8 cellular contexts compared by ENCODE assay signal in genomic region chr2:230793573-230794359, GRCh38.
DNase-seq lines count a peak whose midpoint lies in the region; ATAC-seq and TF ChIP-seq lines count a peak whose summit lies in the region.

No MANE protein-coding gene starts in this region.

- no peak for TF ChIP-seq CTCF in epithelial cell of esophagus (IDR thresholded peaks at IDR 0.05; ENCODE audit: insufficient read depth, low read depth, low read length, missing control alignments)
- TF ChIP-seq CTCF in neural crest cell (conservative IDR thresholded peaks at IDR 0.05): no peak

- ATAC-seq in GM19035 (IDR thresholded peaks at IDR 0.05; ENCODE audit: unreplicated experiment): peak; percentile 81
- peak; percentile 95 for ATAC-seq in activated CD8-positive, alpha-beta memory T cell treated with anti-CD3 and anti-CD28 coated beads, Interleukin-2, amount 10 ng/mL, durations not matched to agents 7 days and 5 days
- ATAC-seq in stimulated activated naive CD8-positive, alpha-beta T cell treated with anti-CD3 and anti-CD28 coated beads, Interleukin-15, Interleukin-2, amounts not matched to agents 100 U/mL and 50 U/mL, for 24 hours: peak; percentile 94

- H3K4me1 Mint-ChIP-seq in activated CD8-positive, alpha-beta memory T cell treated with anti-CD3 and anti-CD28 coated beads, Interleukin-2, amount 10 ng/mL, durations not matched to agents 7 days and 5 days: peaks cover 51% of the 10 kb centered on the region
- no peaks in the 10 kb centered on the region for H3K4me1 Mint-ChIP-seq in neural crest cell

- DNase-seq in LoVo (ENCODE audit: low spot score): peak; percentile 89
- DNase-seq in activated CD8-positive, alpha-beta memory T cell treated with anti-CD3 and anti-CD28 coated beads, Interleukin-2, amount 10 ng/mL, durations not matched to agents 7 days and 5 days: peak; percentile 92
- peak; percentile 98 for DNase-seq in epithelial cell of esophagus (ENCODE audit: low read depth)
- no peak for DNase-seq in neural crest cell (ENCODE audit: low read depth, low spot score)
- peak; percentile 64 for DNase-seq in stimulated activated naive CD8-positive, alpha-beta T cell treated with anti-CD3 and anti-CD28 coated beads, Interleukin-15, Interleukin-2, amounts not matched to agents 100 U/mL and 50 U/mL, for 24 hours
- DNase-seq in NCI-H146 treated with DMSO at 0.1 percent for 48 hours (lab: John Stamatoyannopoulos, UW; ENCODE audit: unreplicated experiment): no peak
- no peak for DNase-seq in COR-L47 (lab: John Stamatoyannopoulos, UW)

- peaks cover 68% of the 10 kb centered on the region for H3K36me3 Mint-ChIP-seq in activated CD8-positive, alpha-beta memory T cell treated with anti-CD3 and anti-CD28 coated beads, Interleukin-2, amount 10 ng/mL, durations not matched to agents 7 days and 5 days
- peaks cover 44% of the 10 kb centered on the region for H3K36me3 Mint-ChIP-seq in neural crest cell (ENCODE audit: low read depth)

- H3K27ac Mint-ChIP-seq in activated CD8-positive, alpha-beta memory T cell treated with anti-CD3 and anti-CD28 coated beads, Interleukin-2, amount 10 ng/mL, durations not matched to agents 7 days and 5 days: peak overlapping the region; percentile 96
- peak overlapping the region; percentile 28 for H3K27ac Mint-ChIP-seq in neural crest cell (ENCODE audit: unreplicated experiment)

- H3K9me3 Mint-ChIP-seq in activated CD8-positive, alpha-beta memory T cell treated with anti-CD3 and anti-CD28 coated beads, Interleukin-2, amount 10 ng/mL, durations not matched to agents 7 days and 5 days (ENCODE audit: low read depth): peaks cover 8% of the 10 kb centered on the region
- H3K9me3 Mint-ChIP-seq in neural crest cell: peaks cover 1% of the 10 kb centered on the region

- H3K27me3 Mint-ChIP-seq in activated CD8-positive, alpha-beta memory T cell treated with anti-CD3 and anti-CD28 coated beads, Interleukin-2, amount 10 ng/mL, durations not matched to agents 7 days and 5 days: no peaks in the 10 kb centered on the region
- H3K27me3 Mint-ChIP-seq in neural crest cell (ENCODE audit: low read depth): no peaks in the 10 kb centered on the region

- CTCF ChIA-PET in activated CD8-positive, alpha-beta memory T cell treated with anti-CD3 and anti-CD28 coated beads, Interleukin-2, amount 10 ng/mL, durations not matched to agents 7 days and 5 days (lab: Charles Lee): interaction anchor here (0.7 to 2.9 kb wide), 12 partner anchors 10 to 80 kb away, joined by 3 to 23 read pairs (median 4); no protein-coding TSS in a partner anchor

- peak overlapping the region; percentile 9 for H3K4me3 ChIP-seq in epithelial cell of esophagus (ENCODE audit: low read length)

- H3K4me3 Mint-ChIP-seq in activated CD8-positive, alpha-beta memory T cell treated with anti-CD3 and anti-CD28 coated beads, Interleukin-2, amount 10 ng/mL, durations not matched to agents 7 days and 5 days: peak overlapping the region; percentile 75
- no peak overlapping the region for H3K4me3 Mint-ChIP-seq in neural crest cell

Comparison
In these comparisons a context has a peak if more than half of its experiments do, and no peak if none do; other contexts are left out.
1. DNase-seq: peak in LoVo (single experiment), activated CD8-positive, alpha-beta memory T cell treated with anti-CD3 and anti-CD28 coated beads, Interleukin-2, amount 10 ng/mL, durations not matched to agents 7 days and 5 days (single experiment), epithelial cell of esophagus (single experiment) and stimulated activated naive CD8-positive, alpha-beta T cell treated with anti-CD3 and anti-CD28 coated beads, Interleukin-15, Interleukin-2, amounts not matched to agents 100 U/mL and 50 U/mL, for 24 hours (single experiment); none in neural crest cell (single experiment), NCI-H146 treated with DMSO at 0.1 percent for 48 hours (single experiment) and COR-L47 (single experiment).
2. Peak in every context shown above with its lines, with median percentiles within 50 percentile points of each other: ATAC-seq.